In the genomic region with DNA sequence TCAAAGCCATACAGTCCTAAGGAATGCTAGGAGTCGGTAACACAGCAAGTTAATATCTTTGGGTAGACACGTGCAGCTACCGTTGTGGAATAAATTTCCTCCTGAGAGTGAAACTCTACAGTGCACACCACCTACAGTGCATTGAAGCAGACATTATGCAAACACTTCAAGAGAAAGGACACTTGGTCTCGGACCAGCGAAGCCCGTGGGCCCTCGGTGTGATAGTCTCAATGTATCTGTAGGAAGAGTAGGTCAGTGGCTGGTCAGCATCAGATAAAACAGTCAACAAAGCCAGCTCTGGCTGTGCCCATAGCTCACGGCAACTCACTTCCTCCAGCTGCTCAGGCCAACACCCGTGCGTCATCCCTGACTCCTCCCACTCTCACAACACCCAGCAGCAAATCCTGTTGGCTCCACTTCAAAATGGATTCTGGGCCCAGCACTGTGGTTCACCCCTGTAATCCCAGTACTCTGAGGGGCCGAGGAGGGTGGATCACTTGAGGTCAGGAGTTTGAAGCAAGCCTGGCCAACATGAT, we compare ENCODE assay signal across 1 cellular context.
A peak's percentile ranks its signal among the peaks of the same experiment; 100 is the strongest.
TF ChIP-seq lines count a peak whose summit lies in the region.

No MANE protein-coding gene starts in this region.

TF ChIP-seq in K562, 482 proteins besides CTCF, POLR2A, EP300 and RAD21:
- TF ChIP-seq DMBX1 (CRISPR knock-in tag; IDR thresholded peaks at IDR 0.05; ENCODE audit: borderline replicate concordance) (peak; percentile 23; the same call in 1 of the 2 replicates), ZFX (CRISPR knock-in tag; IDR thresholded peaks at IDR 0.05) (peak; percentile 31; the same call in 1 of the 2 replicates), YY1 (IDR thresholded peaks at IDR 0.05; ENCODE audit: borderline replicate concordance in 1 of 3, control insufficient read depth in 1 of 3, extremely low read depth in 1 of 3, insufficient read depth in 3 of 3, insufficient read length in 1 of 3, insufficient replicate concordance in 2 of 3, low read depth in 1 of 3, low read length in 2 of 3) (peak in 1 of 3 experiments; percentile 50), CREM (IDR thresholded peaks at IDR 0.05; ENCODE audit: low read depth) (0 out of 2 replicates have a peak, but pooled peaks have one; percentile 15), NFIC (IDR thresholded peaks at IDR 0.05) (peak; percentile 42), NRF1 (conservative IDR thresholded peaks at IDR 0.05 in 1 of 2, IDR thresholded peaks at IDR 0.05 in 1 of 2) (peak; percentile 34 to 36; a peak in 2 of 4 replicates)
- TF ChIP-seq, protein P1, sequence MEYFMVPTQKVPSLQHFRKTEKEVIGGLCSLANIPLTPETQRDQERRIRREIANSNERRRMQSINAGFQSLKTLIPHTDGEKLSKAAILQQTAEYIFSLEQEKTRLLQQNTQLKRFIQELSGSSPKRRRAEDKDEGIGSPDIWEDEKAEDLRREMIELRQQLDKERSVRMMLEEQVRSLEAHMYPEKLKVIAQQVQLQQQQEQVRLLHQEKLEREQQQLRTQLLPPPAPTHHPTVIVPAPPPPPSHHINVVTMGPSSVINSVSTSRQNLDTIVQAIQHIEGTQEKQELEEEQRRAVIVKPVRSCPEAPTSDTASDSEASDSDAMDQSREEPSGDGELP (CRISPR knock-in tag; IDR thresholded peaks at IDR 0.05; ENCODE audit: borderline replicate concordance), result peak; percentile 84
